Comparison of ENCODE assay signal across 8 cellular contexts in genomic region chr10:17227367-17228080, GRCh38.
DNase-seq lines count a peak whose midpoint lies in the region; ATAC-seq lines count a peak whose summit lies in the region.

No MANE protein-coding gene starts in this region.

- H3K4me3 ChIP-seq in effector memory CD4-positive, alpha-beta T cell (ENCODE audit: insufficient read depth, low read depth, low read length, poor library complexity, severe bottlenecking): peak overlapping the region; percentile 73
- peak overlapping the region; percentile 97 for H3K4me3 ChIP-seq in neuron (ENCODE audit: low read length)

- no peaks in the 10 kb centered on the region for H3K27me3 ChIP-seq in effector memory CD4-positive, alpha-beta T cell (replicated peaks; ENCODE audit: control insufficient read depth, insufficient read depth, low read length, poor library complexity, severe bottlenecking)
- no peaks in the 10 kb centered on the region for H3K27me3 ChIP-seq in neuron (ENCODE audit: insufficient read depth, low read length)

- ATAC-seq in HG02852 (IDR thresholded peaks at IDR 0.05; ENCODE audit: unreplicated experiment): peak; percentile 25

- H3K9me3 ChIP-seq in effector memory CD4-positive, alpha-beta T cell (ENCODE audit: control insufficient read depth, low read length): no peaks in the 10 kb centered on the region
- H3K9me3 ChIP-seq in neuron (ENCODE audit: low read length): no peaks in the 10 kb centered on the region

- peaks cover 26% of the 10 kb centered on the region for H3K4me1 ChIP-seq in effector memory CD4-positive, alpha-beta T cell (ENCODE audit: control insufficient read depth, insufficient read depth, low read length, poor library complexity, severe bottlenecking)
- peaks cover 24% of the 10 kb centered on the region for H3K4me1 ChIP-seq in neuron (ENCODE audit: insufficient read depth, low read length)

- peak; percentile 18 for DNase-seq in activated naive CD4-positive, alpha-beta T cell treated with Interleukin-2 at 50 U/mL for 16 hours
- DNase-seq in activated naive CD4-positive, alpha-beta T cell (lab: John Stamatoyannopoulos, UW): no peak
- DNase-seq in RPMI8226 (peak; percentile 9), iPS-NIHi11 (ENCODE audit: low spot score) (no peak), NCI-H748 (lab: John Stamatoyannopoulos, UW; ENCODE audit: unreplicated experiment) (no peak)
- DNase-seq in effector memory CD4-positive, alpha-beta T cell: no peak

- H3K27ac ChIP-seq in effector memory CD4-positive, alpha-beta T cell (ENCODE audit: insufficient read depth, low read length, poor library complexity, severe bottlenecking): peak overlapping the region; percentile 99

- peak overlapping the region; percentile 57 for H2AFZ ChIP-seq in neuron (ENCODE audit: low read depth, low read length)

- peaks cover 24% of the 10 kb centered on the region for H3K36me3 ChIP-seq in effector memory CD4-positive, alpha-beta T cell (ENCODE audit: control insufficient read depth, insufficient read depth, low read length)
- H3K36me3 ChIP-seq in neuron (ENCODE audit: insufficient read depth, low read length): peaks cover 24% of the 10 kb centered on the region

Comparison
In these comparisons a context has a peak if more than half of its experiments do, and no peak if none do; other contexts are left out.
1. DNase-seq: peak in activated naive CD4-positive, alpha-beta T cell treated with Interleukin-2 at 50 U/mL for 16 hours (single experiment) and RPMI8226 (single experiment); none in activated naive CD4-positive, alpha-beta T cell (0 of 4), effector memory CD4-positive, alpha-beta T cell (0 of 3), iPS-NIHi11 (single experiment) and NCI-H748 (single experiment).